Comparison of ENCODE assay signal across 13 cellular contexts in genomic region chr19:39131255-39131755, GRCh38. TPM values are rescaled to one million over a fixed set of nuclear protein-coding genes. Genes with fewer than 3 reads are reported as not detected.
DNase-seq lines count a peak whose midpoint lies in the region; ATAC-seq and TF ChIP-seq lines count a peak whose summit lies in the region.
"Had no signal": no experiment of that assay in that cellular context is flagged by ENCODE, and none has a peak within 500 bp of the region (broad histone marks: within the 10 kb centered on the region; RNA-seq: fewer than 3 reads in every experiment).

No MANE protein-coding gene starts in this region.

- H2BK120ac ChIP-seq in neuronal stem cell (ENCODE audit: low read depth, low read length) = no peak overlapping the region

- no peak for TF ChIP-seq POLR2A in vagina (IDR thresholded peaks at IDR 0.05)

- no peak overlapping the region for H3K4me3 ChIP-seq in epithelial cell of esophagus (ENCODE audit: low read length)
- no peak overlapping the region for H3K4me3 ChIP-seq in neuronal stem cell (ENCODE audit: low read length in 2 of 2)
- no peak overlapping the region for H3K4me3 ChIP-seq in vagina

- peaks cover 24 to 44% of the 10 kb centered on the region in 2 donors for H3K4me1 ChIP-seq in neuronal stem cell (ENCODE audit: control insufficient read depth in 2 of 2, insufficient read depth in 1 of 2, low read depth in 1 of 2, low read length in 2 of 2)
- peaks cover 86% of the 10 kb centered on the region for H3K4me1 ChIP-seq in vagina

- H3K27me3 ChIP-seq in neuronal stem cell (ENCODE audit: control insufficient read depth in 3 of 3, insufficient read depth in 3 of 3, low read depth in 1 of 3, low read length in 3 of 3) (no peaks in the 10 kb centered on the region), vagina (no peaks in the 10 kb centered on the region)

- no peak overlapping the region for H3K4ac ChIP-seq in neuronal stem cell (ENCODE audit: low read length)

- H3K36me3 ChIP-seq in neuronal stem cell (replicated peaks in 1 of 2; ENCODE audit: control insufficient read depth in 2 of 2, insufficient read depth in 2 of 2, low read length in 2 of 2) (no peaks in the 10 kb centered on the region), vagina (no peaks in the 10 kb centered on the region)

- no peak overlapping the region for H4K8ac ChIP-seq in neuronal stem cell (ENCODE audit: low read depth, low read length)

- peak overlapping the region; percentile 21 for H2AK5ac ChIP-seq in neuronal stem cell (ENCODE audit: low read depth, low read length)

- intact Hi-C loops in Right ventricle myocardium inferior (cut with DNase I) (no loop called here), cardiac septum (cut with DNase I) (no loop called here), vagina (cut with DNase I) (no loop called here)

- H2BK12ac ChIP-seq in neuronal stem cell (ENCODE audit: low read length) = no peak overlapping the region

- peak overlapping the region; percentile 77 for H3K9ac ChIP-seq in neuronal stem cell (ENCODE audit: low read depth, low read length, poor library complexity)

- H3K23ac ChIP-seq in neuronal stem cell (ENCODE audit: low read depth, low read length, poor library complexity) = peak overlapping the region; percentile 23

- no peak overlapping the region for H2AFZ ChIP-seq in neuronal stem cell (ENCODE audit: low read length)

- peak overlapping the region; percentile 70 for H3K18ac ChIP-seq in neuronal stem cell (ENCODE audit: low read length)

- no CpG with 5 or more reads among the region's 18 CpGs for WGBS in neuronal stem cell (ENCODE audit: extremely low coverage in 2 of 2, insufficient read length in 2 of 2, insufficient replicate concordance in 1 of 2), 2 donors

- DNase-seq in Right ventricle myocardium inferior (ENCODE audit: missing footprints) (peak; percentile 75), cardiac septum (ENCODE audit: low spot score) (no peak), epithelial cell of esophagus (ENCODE audit: low read depth) (peak; percentile 53), neuronal stem cell (ENCODE audit: low spot score) (no peak), vagina (ENCODE audit: extremely low spot score in 2 of 2) (no peak)
- DNase-seq in stimulated activated CD4-positive, alpha-beta T cell treated with anti-CD3 and anti-CD28 coated beads, Interleukin-12 subunit alpha, Interleukin-12 subunit beta, amount 100 ng/mL, for 4 hours = no peak
- DNase-seq in stimulated activated CD4-positive, alpha-beta T cell treated with anti-CD3 and anti-CD28 coated beads, Interleukin-15, amount 100 ng/mL, for 24 hours = no peak
- DNase-seq: activated CD4-positive, alpha-beta memory T cell treated with anti-CD3 and anti-CD28 coated beads for 36 hours; anterior cingulate cortex; NCI-H2081 treated with DMSO at 0.1 percent for 48 hours; SHP77 had no signal

- peaks cover 17% of the 10 kb centered on the region for H3K79me1 ChIP-seq in neuronal stem cell (ENCODE audit: low read depth, low read length)

- H4K91ac ChIP-seq in neuronal stem cell (ENCODE audit: low read depth, low read length, poor library complexity) = no peak overlapping the region

- H2BK5ac ChIP-seq in neuronal stem cell (ENCODE audit: low read length) = peak overlapping the region; percentile 76

- no peak overlapping the region for H3K4me2 ChIP-seq in neuronal stem cell (ENCODE audit: insufficient read depth, low read length, poor library complexity, severe bottlenecking)

- no peak overlapping the region for H3K14ac ChIP-seq in neuronal stem cell (ENCODE audit: low read length)

- ATAC-seq in Right ventricle myocardium inferior = peak; percentile 61
- ATAC-seq in GM21526 (IDR thresholded peaks at IDR 0.05; ENCODE audit: low FRiP score, unreplicated experiment) = no peak

- no peak overlapping the region for H2BK15ac ChIP-seq in neuronal stem cell (ENCODE audit: low read length)

- no peaks in the 10 kb centered on the region for H3K9me3 ChIP-seq in neuronal stem cell (replicated peaks in 1 of 2; ENCODE audit: control insufficient read depth in 2 of 2, insufficient read depth in 1 of 2, low read depth in 1 of 2, low read length in 2 of 2)
- H3K9me3 ChIP-seq in vagina = no peaks in the 10 kb centered on the region

- H3K27ac ChIP-seq in neuronal stem cell (replicated peaks; ENCODE audit: low read length) = no peak overlapping the region
- peak overlapping the region; percentile 47 for H3K27ac ChIP-seq in vagina

- TF ChIP-seq CTCF in epithelial cell of esophagus (IDR thresholded peaks at IDR 0.05; ENCODE audit: insufficient read depth, low read depth, low read length, missing control alignments) = no peak
- no peak for TF ChIP-seq CTCF in vagina (IDR thresholded peaks at IDR 0.05)

RNA-seq across cellular contexts. Expression of gene PAK4, which starts 5.7 kb away (rescaled TPM):
- total RNA-seq in Right ventricle myocardium inferior (16.2 TPM), cardiac septum (18.6 TPM), vagina (19.4 TPM)
- polyA plus RNA-seq in neuronal stem cell (2013, experiment 1 of 2) = 102 TPM
- 96.5 TPM for polyA plus RNA-seq in neuronal stem cell (2013, experiment 2 of 2)

RNA-seq across cellular contexts. Expression of gene ACP7, which starts 47.1 kb away (rescaled TPM):
- total RNA-seq in Right ventricle myocardium inferior (not detected), cardiac septum (not detected), vagina (not detected)
- polyA plus RNA-seq in neuronal stem cell (2013, experiment 1 of 2) = not detected
- polyA plus RNA-seq in neuronal stem cell (2013, experiment 2 of 2) = not detected
- total RNA-seq: mononuclear cell had no signal

Comparison
In these comparisons a context has a peak if more than half of its experiments do, and no peak if none do; other contexts are left out.
1. DNase-seq: peak in Right ventricle myocardium inferior (single experiment) and epithelial cell of esophagus (single experiment); none in cardiac septum (single experiment), neuronal stem cell (single experiment), vagina (0 of 2), stimulated activated CD4-positive, alpha-beta T cell treated with anti-CD3 and anti-CD28 coated beads, Interleukin-12 subunit alpha, Interleukin-12 subunit beta, amount 100 ng/mL, for 4 hours (single experiment) and stimulated activated CD4-positive, alpha-beta T cell treated with anti-CD3 and anti-CD28 coated beads, Interleukin-15, amount 100 ng/mL, for 24 hours (single experiment).